Comparison of ENCODE assay signal across 8 cellular contexts in genomic region chr5:138465288-138466057, GRCh38.
DNase-seq lines count a peak whose midpoint lies in the region; ATAC-seq and TF ChIP-seq lines count a peak whose summit lies in the region.

Gene EGR1 (plus strand): TSS chr5:138465479. CDS start chr5:138465762, 283 bp downstream.

- ATAC-seq in GM18517 (IDR thresholded peaks at IDR 0.05; ENCODE audit: unreplicated experiment) (peak; percentile 48), HG02973 (IDR thresholded peaks at IDR 0.05; ENCODE audit: unreplicated experiment) (peak; percentile 44)

- TF ChIP-seq CTCF in astrocyte of the cerebellum (IDR thresholded peaks at IDR 0.05; ENCODE audit: low read depth, low read length, missing control alignments) = no peak

- DNase-seq in NCI-H187 treated with DMSO at 0.1 percent for 48 hours (lab: John Stamatoyannopoulos, UW) = peak; percentile 35
- DNase-seq in T1000 (lab: John Stamatoyannopoulos, UW) = peak; percentile 96
- peak; percentile 91 for DNase-seq in astrocyte of the cerebellum (ENCODE audit: low read depth)
- peak in 50 of 51 donors; percentile 80 to 100 (median 97) for DNase-seq in hypothalamus (lab: John Stamatoyannopoulos, UW)
- DNase-seq in retina = peak; percentile 99
- no peak for DNase-seq in foreskin melanocyte

- peak within 1 kb of the TSS; percentile 74 for H3K4me3 ChIP-seq in astrocyte of the cerebellum (ENCODE audit: low read depth, low read length)

- in situ Hi-C loops in astrocyte of the cerebellum (cut with HindIII; ENCODE audit: low sequenced_read_pairs) = no loop called here
